Comparison of ENCODE assay signal across 9 cellular contexts in genomic region chr5:160504906-160505305, GRCh38.
"Had no signal": no experiment of that assay in that cellular context is flagged by ENCODE, and none has a peak within 500 bp of the region (broad histone marks: within the 10 kb centered on the region; RNA-seq: fewer than 3 reads in every experiment).

No MANE protein-coding gene starts in this region.

- H3K27me3 ChIP-seq: esophagus squamous epithelium had no signal

- H3K4me3 ChIP-seq: esophagus squamous epithelium had no signal

- H3K9me3 ChIP-seq: esophagus squamous epithelium had no signal

- H3K4me3 Mint-ChIP-seq: activated CD4-positive, alpha-beta T cell treated with anti-CD3 and anti-CD28 coated beads for 36 hours; activated naive CD4-positive, alpha-beta T cell treated with anti-CD3 and anti-CD28 coated beads for 36 hours; nephron progenitor cell had no signal

- ATAC-seq: activated CD4-positive, alpha-beta T cell treated with anti-CD3 and anti-CD28 coated beads for 36 hours; left ventricle myocardium superior; sciatic nerve; SK-N-SH treated with all-trans-retinoic acid at 6 μM for 48 hours had no signal

- H3K27ac Mint-ChIP-seq: activated naive CD4-positive, alpha-beta T cell treated with anti-CD3 and anti-CD28 coated beads for 36 hours; nephron progenitor cell had no signal

- H3K27ac ChIP-seq: esophagus squamous epithelium had no signal

- H3K27me3 Mint-ChIP-seq: activated CD4-positive, alpha-beta T cell treated with anti-CD3 and anti-CD28 coated beads for 36 hours had no signal

- DNase-seq: activated CD4-positive, alpha-beta T cell treated with anti-CD3 and anti-CD28 coated beads for 36 hours; activated CD8-positive, alpha-beta memory T cell treated with anti-CD3 and anti-CD28 coated beads, Interleukin-2, amount 50 U/mL, for 48 hours; activated naive CD4-positive, alpha-beta T cell treated with anti-CD3 and anti-CD28 coated beads for 36 hours; esophagus squamous epithelium; hippocampal formation; left ventricle myocardium superior; nephron progenitor cell had no signal

- H3K9me3 Mint-ChIP-seq: activated naive CD4-positive, alpha-beta T cell treated with anti-CD3 and anti-CD28 coated beads for 36 hours; nephron progenitor cell had no signal

- H3K36me3 ChIP-seq: esophagus squamous epithelium had no signal
